Comparison of ENCODE assay signal across 8 cellular contexts in genomic region chr12:40622246-40622838, GRCh38.
DNase-seq lines count a peak whose midpoint lies in the region; ATAC-seq, FAIRE-seq and TF ChIP-seq lines count a peak whose summit lies in the region.

No MANE protein-coding gene starts in this region.

- no peaks in the 10 kb centered on the region for H3K36me3 ChIP-seq in GM12878 (ENCODE audit: control insufficient read depth in 2 of 2, insufficient read depth in 2 of 2, low read length in 1 of 2)

- no peaks in the 10 kb centered on the region for H3K4me1 ChIP-seq in GM12878 (ENCODE audit: control insufficient read depth, insufficient read depth, low read length)

- no peak overlapping the region for H3K9ac ChIP-seq in GM12878 (ENCODE audit: control insufficient read depth, insufficient read depth, low read length)

- CTCF ChIA-PET in activated CD4-positive, alpha-beta T cell treated with anti-CD3 and anti-CD28 coated beads for 36 hours (lab: Charles Lee) = no interaction called here
- CTCF ChIA-PET in GM12878 (lab: Yijun Ruan, JAX) = interaction anchor here (0.9 to 3.4 kb wide), 7 partner anchors 125 to 300 kb away, joined by 3 to 20 read pairs (median 5); no protein-coding TSS in a partner anchor

- in situ Hi-C loops in GM12878 (cut with MboI) = loop anchor here (5.0 kb wide), 1 partner anchor 300 kb away; no protein-coding TSS in a partner anchor

- peak; percentile 96 for FAIRE-seq in GM12878 (lab: Jason Lieb, UNC)

- POLR2A ChIA-PET in activated CD4-positive, alpha-beta T cell treated with anti-CD3 and anti-CD28 coated beads for 36 hours (lab: Charles Lee) = interaction anchor here (0.6 kb wide), 1 partner anchor 107 kb away, joined by 3 read pairs; no protein-coding TSS in a partner anchor
- POLR2A ChIA-PET in GM12878 (lab: Charles Lee) = no interaction called here

- H3K4me1 Mint-ChIP-seq in activated CD4-positive, alpha-beta T cell treated with anti-CD3 and anti-CD28 coated beads for 36 hours = no peaks in the 10 kb centered on the region

- peaks cover 3% of the 10 kb centered on the region for H3K27me3 Mint-ChIP-seq in activated CD4-positive, alpha-beta T cell treated with anti-CD3 and anti-CD28 coated beads for 36 hours

- H3K4me3 Mint-ChIP-seq in activated CD4-positive, alpha-beta T cell treated with anti-CD3 and anti-CD28 coated beads for 36 hours = no peak overlapping the region

- RAD21 ChIA-PET in GM12878 (lab: Charles Lee; ENCODE audit: unreplicated experiment) = no interaction called here

- no peak for TF ChIP-seq EP300 in GM12878 (IDR thresholded peaks at IDR 0.05; ENCODE audit: borderline replicate concordance in 1 of 2, control insufficient read depth in 1 of 2, low read depth in 2 of 2, low read length in 2 of 2)

- BruUV-seq in GM12878 (replicated peaks; lab: Mats Ljungman, UMichigan) = no TSS peak

- SMC1A ChIA-PET in GM12878 (lab: Charles Lee; ENCODE audit: uncharacterized antibody, unreplicated experiment) = interaction anchor here (0.8 to 1.6 kb wide), 5 partner anchors 62 to 330 kb away, joined by 3 to 8 read pairs (median 3); no protein-coding TSS in a partner anchor

- no peaks in the 10 kb centered on the region for H3K36me3 Mint-ChIP-seq in activated CD4-positive, alpha-beta T cell treated with anti-CD3 and anti-CD28 coated beads for 36 hours (ENCODE audit: low read depth)

- no peaks in the 10 kb centered on the region for H3K79me2 ChIP-seq in GM12878 (ENCODE audit: control insufficient read depth, insufficient read depth, low read length)

- no peak for TF ChIP-seq POLR2A in GM12878 (IDR thresholded peaks at IDR 0.05; ENCODE audit: low read depth, low read length)

- no peaks in the 10 kb centered on the region for H3K9me3 ChIP-seq in GM12878 (replicated peaks; ENCODE audit: control insufficient read depth, insufficient read depth, low read length)

- no peak overlapping the region for H3K4me3 ChIP-seq in GM12878

- peak; percentile 77 for TF ChIP-seq RAD21 in GM12878 (IDR thresholded peaks at IDR 0.05; ENCODE audit: insufficient read depth, low read depth, low read length)

- no peaks in the 10 kb centered on the region for H3K9me3 Mint-ChIP-seq in activated CD4-positive, alpha-beta T cell treated with anti-CD3 and anti-CD28 coated beads for 36 hours (ENCODE audit: low read depth)

- H4K20me1 ChIP-seq in GM12878 (ENCODE audit: control insufficient read depth, insufficient read depth) = no peaks in the 10 kb centered on the region

- intact Hi-C loops in activated CD4-positive, alpha-beta T cell treated with anti-CD3 and anti-CD28 coated beads for 36 hours (cut with DNase I, micrococcal nuclease) = loop anchor here (1.0 to 2.0 kb wide), 2 partner anchors 298 to 299 kb away; no protein-coding TSS in a partner anchor
- intact Hi-C loops in GM12878 (cut with micrococcal nuclease; ENCODE audit: unreplicated experiment) = loop anchor here (1.0 kb wide), 1 partner anchor 299 kb away; no protein-coding TSS in a partner anchor

- peak; percentile 62 for DNase-seq in activated CD4-positive, alpha-beta T cell treated with anti-CD3 and anti-CD28 coated beads for 36 hours
- no peak for DNase-seq in activated CD4-positive, alpha-beta T cell treated with anti-CD3 and anti-CD28 coated beads for 1 hour
- DNase-seq in NCI-H345 treated with DMSO at 0.1 percent for 48 hours (lab: John Stamatoyannopoulos, UW; ENCODE audit: unreplicated experiment) (peak; percentile 60), GM12878 (ENCODE audit: low read depth, low spot score) (no peak), iPS-NIHi7 (ENCODE audit: extremely low spot score) (peak; percentile 61)
- peak in 3 of 4 experiments; percentile 4 to 11 (median 7) for DNase-seq in stimulated activated CD4-positive, alpha-beta T cell treated with anti-CD3 and anti-CD28 coated beads, Interleukin-1b, Interleukin-23, amount 100 ng/mL, for 24 hours (ENCODE audit: low read depth in 4 of 4, low spot score in 1 of 4)

- no peak overlapping the region for H3K27ac Mint-ChIP-seq in activated CD4-positive, alpha-beta T cell treated with anti-CD3 and anti-CD28 coated beads for 36 hours

- H3K27ac ChIP-seq in GM12878 (ENCODE audit: control insufficient read depth, insufficient read depth) = no peak overlapping the region

- TF ChIP-seq CTCF in GM12878 (IDR thresholded peaks at IDR 0.05 in 2 of 3, conservative IDR thresholded peaks at IDR 0.05 in 1 of 3; ENCODE audit: control insufficient read depth in 2 of 3, extremely low read depth in 1 of 3, insufficient read depth in 1 of 3, low read depth in 3 of 3, low read length in 3 of 3) = peak; percentile 66 to 82 (median 71)

- H3K4me2 ChIP-seq in GM12878 (ENCODE audit: control insufficient read depth, insufficient read depth) = no peak overlapping the region

- ATAC-seq in activated CD4-positive, alpha-beta T cell treated with anti-CD3 and anti-CD28 coated beads for 36 hours = no peak
- ATAC-seq in HG02885 (IDR thresholded peaks at IDR 0.05; ENCODE audit: poor library complexity, unreplicated experiment) = peak; percentile 59
- ATAC-seq in GM12878 = peak; percentile 82
- no peak for ATAC-seq in GM19035 (IDR thresholded peaks at IDR 0.05; ENCODE audit: unreplicated experiment)

- H3K27me3 ChIP-seq in GM12878 (replicated peaks in 1 of 2; ENCODE audit: control insufficient read depth in 2 of 2, insufficient read depth in 2 of 2, low read length in 1 of 2) = no peaks in the 10 kb centered on the region

- no peak overlapping the region for H2AFZ ChIP-seq in GM12878 (ENCODE audit: control insufficient read depth, low read depth, low read length)

- 17% methylated on average over 3 of the region's 3 CpGs for WGBS in GM12878 (ENCODE audit: insufficient coverage, insufficient replicate concordance, low lambda C conversion rate, missing lambda C conversion rate)

TF ChIP-seq in GM12878, 131 proteins besides CTCF, POLR2A, EP300 and RAD21:
- peak; percentile 70; the same call in 1 of the 2 replicates for TF ChIP-seq SMC3 (IDR thresholded peaks at IDR 0.05; ENCODE audit: borderline replicate concordance, low read length)
- TF ChIP-seq ATF3 (IDR thresholded peaks at IDR 0.05; ENCODE audit: borderline replicate concordance, extremely low read depth, low read depth, low read length) = no peak

Comparison
In these comparisons a context has a peak if more than half of its experiments do, and no peak if none do; other contexts are left out.
1. DNase-seq: peak in activated CD4-positive, alpha-beta T cell treated with anti-CD3 and anti-CD28 coated beads for 36 hours (single experiment), NCI-H345 treated with DMSO at 0.1 percent for 48 hours (single experiment), iPS-NIHi7 (single experiment) and stimulated activated CD4-positive, alpha-beta T cell treated with anti-CD3 and anti-CD28 coated beads, Interleukin-1b, Interleukin-23, amount 100 ng/mL, for 24 hours (3 of 4); none in activated CD4-positive, alpha-beta T cell treated with anti-CD3 and anti-CD28 coated beads for 1 hour (single experiment) and GM12878 (single experiment).
2. ATAC-seq: peak in HG02885 (single experiment) and GM12878 (single experiment); none in activated CD4-positive, alpha-beta T cell treated with anti-CD3 and anti-CD28 coated beads for 36 hours (single experiment) and GM19035 (single experiment).